Comparison of ENCODE assay signal across 11 cellular contexts in the genomic region with DNA sequence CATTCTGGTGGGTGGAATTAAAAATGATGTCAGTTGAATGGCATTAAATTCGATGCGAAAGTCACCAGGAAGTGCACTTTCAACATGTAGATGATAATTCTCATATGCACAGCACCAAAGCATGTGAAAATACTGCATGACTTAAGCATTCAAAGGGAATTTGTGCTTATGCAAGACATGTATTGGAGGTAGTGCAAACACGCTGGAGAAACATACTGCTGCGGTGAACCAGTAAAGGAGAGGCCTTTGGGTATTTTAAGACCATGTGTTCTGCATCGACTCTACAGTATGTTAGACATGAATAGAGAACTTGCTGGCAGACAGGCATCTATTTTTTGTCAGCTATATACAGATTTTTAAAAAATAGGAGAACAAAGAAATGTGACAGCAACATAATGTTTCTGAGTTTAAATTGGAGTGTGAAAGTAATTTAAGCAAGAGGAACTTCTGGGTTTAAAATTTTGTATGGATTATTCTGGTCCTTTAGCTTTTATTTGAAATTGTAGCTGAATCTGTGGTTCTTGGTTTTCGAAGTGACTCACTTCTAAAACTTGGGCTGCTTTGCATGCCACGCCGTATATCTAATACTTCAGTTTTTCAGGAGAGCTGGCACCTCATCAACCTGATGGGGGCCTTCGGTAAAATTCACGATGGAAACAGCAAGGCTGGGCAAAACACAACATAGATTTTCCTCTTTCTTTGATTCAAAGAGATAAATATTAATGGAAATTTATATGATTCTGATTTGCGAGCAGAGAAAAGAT.
"Had no signal": no experiment of that assay in that cellular context is flagged by ENCODE, and none has a peak within 500 bp of the region (broad histone marks: within the 10 kb centered on the region; RNA-seq: fewer than 3 reads in every experiment).

No MANE protein-coding gene starts in this region.

- H3K27me3 ChIP-seq: pancreas, tibial artery had no signal

- H3K4me1 ChIP-seq: pancreas had no signal

- H3K36me3 ChIP-seq: pancreas, tibial artery had no signal

- H3K27ac ChIP-seq: pancreas, tibial artery had no signal

- DNase-seq: activated CD4-positive, alpha-beta T cell treated with anti-CD3 and anti-CD28 coated beads, Interleukin-2, amount 50 U/mL, for 1 hour; activated naive CD4-positive, alpha-beta T cell; activated T-cell treated with anti-CD3 and anti-CD28 coated beads for 4 hours; aorta; hippocampal formation; naive B cell; pancreas; T1000; tibial artery had no signal

- H3K4me3 ChIP-seq: pancreas, tibial artery had no signal

- ATAC-seq: activated CD4-positive, CD25-positive, alpha-beta regulatory T cell treated with anti-CD3 and anti-CD28 coated beads, Interleukin-2, amount 50 U/mL, for 24 hours; pancreas; stimulated activated memory B cell treated with anti-CD40 and anti-IgM and Interleukin-4, amounts not matched to agents 10 μg/mL and 1 μg/mL and 100 μg/mL, for 72 hours had no signal

- H3K27ac Mint-ChIP-seq: naive B cell; stimulated activated memory B cell treated with anti-CD40 and anti-IgM and Interleukin-4, amounts not matched to agents 10 μg/mL and 1 μg/mL and 100 μg/mL, for 72 hours had no signal

- H3K4me3 Mint-ChIP-seq: stimulated activated memory B cell treated with anti-CD40 and anti-IgM and Interleukin-4, amounts not matched to agents 10 μg/mL and 1 μg/mL and 100 μg/mL, for 72 hours had no signal

- H3K27me3 Mint-ChIP-seq: stimulated activated memory B cell treated with anti-CD40 and anti-IgM and Interleukin-4, amounts not matched to agents 10 μg/mL and 1 μg/mL and 100 μg/mL, for 72 hours had no signal

- H3K9me3 ChIP-seq: pancreas, tibial artery had no signal

- H3K4me1 Mint-ChIP-seq: naive B cell; stimulated activated memory B cell treated with anti-CD40 and anti-IgM and Interleukin-4, amounts not matched to agents 10 μg/mL and 1 μg/mL and 100 μg/mL, for 72 hours had no signal

- H3K36me3 Mint-ChIP-seq: naive B cell; stimulated activated memory B cell treated with anti-CD40 and anti-IgM and Interleukin-4, amounts not matched to agents 10 μg/mL and 1 μg/mL and 100 μg/mL, for 72 hours had no signal
